ENCODE assay signal across 11 cellular contexts in the genomic region with DNA sequence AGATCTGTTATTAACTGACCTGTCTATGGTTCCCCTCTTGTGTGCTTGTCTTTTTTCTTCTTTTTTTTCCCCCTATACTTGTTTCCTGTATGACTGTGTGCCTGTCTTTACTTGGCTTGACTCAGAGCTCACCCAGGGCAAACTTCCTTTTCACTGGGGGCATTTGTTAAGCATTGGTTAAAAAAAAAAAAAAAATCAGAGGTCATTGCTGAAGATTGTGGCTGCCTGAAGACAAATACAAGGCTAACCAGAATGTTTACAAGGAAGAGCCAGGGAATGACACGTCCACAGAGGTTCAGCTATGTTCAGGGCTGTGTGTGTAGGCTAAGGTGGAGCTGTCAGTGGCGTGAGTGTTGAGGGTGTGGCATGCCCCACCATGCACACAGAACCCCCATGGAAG. TPM values are rescaled to one million over a fixed set of nuclear protein-coding genes. Genes with fewer than 3 reads are reported as not detected.
DNase-seq lines count a peak whose midpoint lies in the region; ATAC-seq, FAIRE-seq and TF ChIP-seq lines count a peak whose summit lies in the region.
"Had no signal": no experiment of that assay in that cellular context is flagged by ENCODE, and none has a peak within 500 bp of the region (broad histone marks: within the 10 kb centered on the region; RNA-seq: fewer than 3 reads in every experiment).

No MANE protein-coding gene starts in this region.

- no peak for TF ChIP-seq RAD21 in A549 (conservative IDR thresholded peaks at IDR 0.05 in 1 of 2, IDR thresholded peaks at IDR 0.05 in 1 of 2)

- POLR2A ChIA-PET in A549 (lab: Yijun Ruan, JAX): no interaction called here

- peak in 1 of 2 experiments; percentile 19 for DNase-seq in A549 (ENCODE audit: low read depth in 1 of 2, low spot score in 1 of 2)
- peak; percentile 3 for DNase-seq in HTR-8/SVneo (ENCODE audit: insufficient read length, low spot score)
- DNase-seq in amniotic epithelial cell (ENCODE audit: low read depth): peak; percentile 58
- peak; percentile 77 for DNase-seq in iris pigment epithelial cell (ENCODE audit: low read depth)
- DNase-seq in NCI-H526 (lab: John Stamatoyannopoulos, UW): no peak
- no peak for DNase-seq in stimulated activated CD4-positive, alpha-beta T cell treated with anti-CD3 and anti-CD28 coated beads, Interleukin-1b, Interleukin-23, amount 100 ng/mL, for 48 hours
- DNase-seq in stomach: no peak
- DNase-seq in lower leg skin (ENCODE audit: low spot score in 2 of 2): no peak
- DNase-seq: anterior cingulate cortex, H7, NCI-H1105 treated with DMSO at 0.1 percent for 48 hours had no signal

- intact Hi-C loops in stomach (cut with DNase I; ENCODE audit: low total_unique reads): no loop called here
- intact Hi-C loops in lower leg skin (cut with DNase I; ENCODE audit: low total_unique reads): no loop called here

- peak in 1 of 2 experiments; percentile 54; a peak in 3 of 6 replicates for ATAC-seq in A549

- TF ChIP-seq EP300 in A549 (IDR thresholded peaks at IDR 0.05): no peak
- no peak for TF ChIP-seq EP300 in stomach (IDR thresholded peaks at IDR 0.05)

- no peak overlapping the region for H3K27ac ChIP-seq in A549
- no peak overlapping the region for H3K27ac ChIP-seq in stomach

- CTCF ChIA-PET in A549 (lab: Yijun Ruan, JAX): interaction anchor here (0.7 to 1.2 kb wide), 2 partner anchors 40 to 101 kb away, joined by 3 read pairs; no protein-coding TSS in a partner anchor

- H3K4me3 ChIP-seq in A549: no peak overlapping the region
- H3K4me3 ChIP-seq in stomach: no peak overlapping the region
- H3K4me3 ChIP-seq in lower leg skin (ENCODE audit: low read depth, poor library complexity, severe bottlenecking): no peak overlapping the region

- peak overlapping the region; percentile 31; the same call in 1 of the 3 replicates for H3K4me2 ChIP-seq in A549

- no peak for FAIRE-seq in A549 (lab: Jason Lieb, UNC)
- no peak for FAIRE-seq in HTR-8/SVneo (lab: Jason Lieb, UNC)

- no peak for TF ChIP-seq CTCF in A549 (IDR thresholded peaks at IDR 0.05)
- TF ChIP-seq CTCF in stomach (IDR thresholded peaks at IDR 0.05): no peak
- no peak for TF ChIP-seq CTCF in lower leg skin (IDR thresholded peaks at IDR 0.05)

- TF ChIP-seq POLR2A in A549 (IDR thresholded peaks at IDR 0.05; ENCODE audit: low read length) (no peak), stomach (IDR thresholded peaks at IDR 0.05) (no peak), lower leg skin (IDR thresholded peaks at IDR 0.05) (no peak)

- WGBS in A549 (ENCODE audit: missing lambda C conversion rate): 25% methylated on average over 2 of the region's 2 CpGs
- WGBS in stomach, 5 donors: 36 to 76% (median 61%) methylated on average over 2 of the region's 2 CpGs
- WGBS in lower leg skin, 2 donors: 78 to 84% methylated on average over 2 of the region's 2 CpGs

- peaks cover 3 to 17% (median 15%) of the 10 kb centered on the region in 4 donors for H3K36me3 ChIP-seq in stomach

- no peaks in the 10 kb centered on the region for H3K27me3 ChIP-seq in stomach

- H3K9me3 ChIP-seq in A549: no peaks in the 10 kb centered on the region
- H3K9me3 ChIP-seq in stomach: no peaks in the 10 kb centered on the region

- H3K4me1 ChIP-seq in A549 (peaks cover 9% of the 10 kb centered on the region), stomach (peaks cover 0 to 19% (median 8%) of the 10 kb centered on the region in 4 donors)

TF ChIP-seq in A549, 52 proteins besides CTCF, POLR2A, EP300 and RAD21:
- no peak for TF ChIP-seq SREBF2 (IDR thresholded peaks at IDR 0.05)
- TF ChIP-seq, protein P1, sequence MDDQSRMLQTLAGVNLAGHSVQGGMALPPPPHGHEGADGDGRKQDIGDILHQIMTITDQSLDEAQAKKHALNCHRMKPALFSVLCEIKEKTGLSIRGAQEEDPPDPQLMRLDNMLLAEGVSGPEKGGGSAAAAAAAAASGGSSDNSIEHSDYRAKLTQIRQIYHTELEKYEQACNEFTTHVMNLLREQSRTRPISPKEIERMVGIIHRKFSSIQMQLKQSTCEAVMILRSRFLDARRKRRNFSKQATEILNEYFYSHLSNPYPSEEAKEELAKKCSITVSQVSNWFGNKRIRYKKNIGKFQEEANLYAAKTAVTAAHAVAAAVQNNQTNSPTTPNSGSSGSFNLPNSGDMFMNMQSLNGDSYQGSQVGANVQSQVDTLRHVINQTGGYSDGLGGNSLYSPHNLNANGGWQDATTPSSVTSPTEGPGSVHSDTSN (IDR thresholded peaks at IDR 0.05): no peak
- TF ChIP-seq CBX2 (IDR thresholded peaks at IDR 0.05; ENCODE audit: borderline replicate concordance, low read depth): no peak
- TF ChIP-seq CEBPB (IDR thresholded peaks at IDR 0.05): no peak
- no peak for TF ChIP-seq MAFK (IDR thresholded peaks at IDR 0.05; ENCODE audit: partially characterized antibody)
- no peak for TF ChIP-seq FOSL2 (IDR thresholded peaks at IDR 0.05)
- no peak for TF ChIP-seq FOSL2 (CRISPR knock-in tag; IDR thresholded peaks at IDR 0.05)
- TF ChIP-seq RARB (CRISPR knock-in tag; IDR thresholded peaks at IDR 0.05): no peak
- no peak for TF ChIP-seq POLR2AphosphoS2 (conservative IDR thresholded peaks at IDR 0.05; ENCODE audit: low read length)
- no peak for TF ChIP-seq CHD4 (IDR thresholded peaks at IDR 0.05; ENCODE audit: borderline replicate concordance)
- no peak for TF ChIP-seq PHF8 (IDR thresholded peaks at IDR 0.05; ENCODE audit: borderline replicate concordance, low read depth)
- TF ChIP-seq, protein P2, sequence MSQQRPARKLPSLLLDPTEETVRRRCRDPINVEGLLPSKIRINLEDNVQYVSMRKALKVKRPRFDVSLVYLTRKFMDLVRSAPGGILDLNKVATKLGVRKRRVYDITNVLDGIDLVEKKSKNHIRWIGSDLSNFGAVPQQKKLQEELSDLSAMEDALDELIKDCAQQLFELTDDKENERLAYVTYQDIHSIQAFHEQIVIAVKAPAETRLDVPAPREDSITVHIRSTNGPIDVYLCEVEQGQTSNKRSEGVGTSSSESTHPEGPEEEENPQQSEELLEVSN (IDR thresholded peaks at IDR 0.05; ENCODE audit: borderline replicate concordance, low read depth): no peak
- TF ChIP-seq NPAS2 (CRISPR knock-in tag; IDR thresholded peaks at IDR 0.05; ENCODE audit: borderline replicate concordance): no peak
- TF ChIP-seq NR3C1 (IDR thresholded peaks at IDR 0.05): no peak
- TF ChIP-seq KDM1A (IDR thresholded peaks at IDR 0.05; ENCODE audit: low read depth): no peak

RNA-seq across cellular contexts. Expression of a gene that starts 47.1 kb away (rescaled TPM):
- 6.3 and 6.8 TPM in 2 replicates for polyA plus RNA-seq in A549 (2011; rRNA removed)
- 1.8 and 2.1 TPM in 2 replicates for polyA plus RNA-seq in A549 (2012; cell fraction: cytosol; rRNA removed)
- 1.2 and 1.6 TPM in 2 replicates for polyA plus RNA-seq in A549 (2012; cell fraction: nucleus; rRNA removed)
- 2.7 to 3.3 TPM (median 2.7 TPM) in 3 replicates for polyA plus RNA-seq in A549 (2017; fragmentation: RNase III; extraction: RNeasy Plus Mini Kit Qiagen cat#74134 plus additional on column Dnase treatment)
- 6.4 and 7.9 TPM in 2 replicates for polyA minus RNA-seq in A549 (2011; rRNA and poly(A)+ RNA removed)
- 10 to 100 TPM in 3 of 5 donors, 1 to 10 TPM in 2; 3.5 to 35.7 (median 17.8) TPM for total RNA-seq in stomach
- polyA plus RNA-seq in stomach: 10 to 100 TPM in 1 of 3 donors, 1 to 10 TPM in 2; 4.2 to 10.8 (median 7.8) TPM
- 10 to 100 TPM; 15.8 to 18.2 (median 17.0) TPM for total RNA-seq in lower leg skin

RNA-seq across cellular contexts. Expression of a gene that starts 48.4 kb away (rescaled TPM):
- polyA plus RNA-seq in A549 (2011; rRNA removed) (161 and 192 TPM in 2 replicates), A549 (2017; fragmentation: RNase III; extraction: RNeasy Plus Mini Kit Qiagen cat#74134 plus additional on column Dnase treatment) (110 to 120 TPM (median 117 TPM) in 3 replicates), stomach (100 to 1,000 TPM; 148 to 230 (median 184) TPM)
- polyA plus RNA-seq in A549 (2012; cell fraction: cytosol; rRNA removed): 92.9 and 94.6 TPM in 2 replicates
- polyA plus RNA-seq in A549 (2012; cell fraction: nucleus; rRNA removed): 34.2 and 50.6 TPM in 2 replicates
- polyA minus RNA-seq in A549 (2011; rRNA and poly(A)+ RNA removed): 30.3 and 31.6 TPM in 2 replicates
- total RNA-seq in stomach (100 to 1,000 TPM in 2 of 5 donors, 10 to 100 TPM in 3; 43.7 to 179 (median 71.6) TPM), lower leg skin (100 to 1,000 TPM; 130 to 280 (median 214) TPM)

Comparison
In these comparisons a context has a peak if more than half of its experiments do, and no peak if none do; other contexts are left out.
1. DNase-seq: peak in HTR-8/SVneo (single experiment), amniotic epithelial cell (single experiment) and iris pigment epithelial cell (single experiment); none in NCI-H526 (0 of 2), stimulated activated CD4-positive, alpha-beta T cell treated with anti-CD3 and anti-CD28 coated beads, Interleukin-1b, Interleukin-23, amount 100 ng/mL, for 48 hours (single experiment), stomach (single experiment) and lower leg skin (0 of 2).